In the genomic region with DNA sequence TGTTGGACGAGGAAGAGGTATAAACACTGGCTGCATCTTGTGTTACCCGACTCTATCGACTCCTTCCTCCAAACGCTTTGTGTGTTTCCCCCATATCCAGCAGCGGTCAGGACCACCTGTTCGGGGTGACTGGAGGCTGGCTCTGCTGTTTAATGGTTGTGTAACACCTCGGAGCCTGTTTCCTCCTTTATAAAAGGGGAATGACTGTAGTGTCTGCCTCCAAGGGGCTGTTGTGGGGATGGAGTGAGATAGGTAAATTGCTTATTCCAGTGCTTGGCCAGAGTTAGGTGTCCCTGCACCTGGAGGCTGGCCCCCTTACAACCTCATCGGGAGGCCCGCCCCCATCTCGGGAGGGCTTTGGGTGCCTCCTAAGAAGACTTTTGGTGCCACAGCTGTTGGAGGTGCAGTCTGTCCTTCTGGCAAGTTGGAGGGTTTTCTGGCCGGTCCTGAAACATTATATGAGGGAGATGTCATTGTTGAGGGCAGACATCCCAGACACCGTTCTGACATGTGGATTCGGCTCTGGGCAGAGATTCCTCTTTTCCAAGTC, we compare ENCODE assay signal across 8 cellular contexts. TPM values are rescaled to one million over a fixed set of nuclear protein-coding genes. Genes with fewer than 3 reads are reported as not detected.
DNase-seq lines count a peak whose midpoint lies in the region; ATAC-seq and TF ChIP-seq lines count a peak whose summit lies in the region.

No MANE protein-coding gene starts in this region.

- peak overlapping the region; percentile 76 for H3K4me3 ChIP-seq in epithelial cell of esophagus (ENCODE audit: low read length)

- TF ChIP-seq CTCF in epithelial cell of esophagus (IDR thresholded peaks at IDR 0.05; ENCODE audit: insufficient read depth, low read depth, low read length, missing control alignments): no peak
- TF ChIP-seq CTCF in osteocyte (IDR thresholded peaks at IDR 0.05): no peak

- no peaks in the 10 kb centered on the region for H3K9me3 Mint-ChIP-seq in osteocyte (ENCODE audit: unreplicated experiment)

- H3K27ac Mint-ChIP-seq in osteocyte (ENCODE audit: unreplicated experiment): peak overlapping the region; percentile 88

- peaks cover 2% of the 10 kb centered on the region for H3K36me3 Mint-ChIP-seq in osteocyte (ENCODE audit: unreplicated experiment)

- ATAC-seq in HG02938 (IDR thresholded peaks at IDR 0.05; ENCODE audit: unreplicated experiment): no peak

- peak; percentile 25 for DNase-seq in NCI-H2171 treated with DMSO at 0.1 percent for 48 hours (lab: John Stamatoyannopoulos, UW)
- no peak for DNase-seq in NCI-H2171 (lab: John Stamatoyannopoulos, UW)
- peak; percentile 32 for DNase-seq in RKO (ENCODE audit: low spot score)
- no peak for DNase-seq in epithelial cell of esophagus (ENCODE audit: low read depth)
- DNase-seq in osteocyte (ENCODE audit: extremely low spot score, unreplicated experiment): no peak
- no peak for DNase-seq in D341Med (ENCODE audit: low spot score)
- DNase-seq in stimulated activated CD4-positive, alpha-beta T cell treated with anti-CD3 and anti-CD28 coated beads, Interleukin-2, amount 100 ng/mL, for 48 hours: no peak

- peaks cover 45% of the 10 kb centered on the region for H3K4me1 Mint-ChIP-seq in osteocyte (ENCODE audit: unreplicated experiment)

- no peaks in the 10 kb centered on the region for H3K27me3 Mint-ChIP-seq in osteocyte (ENCODE audit: unreplicated experiment)

- H3K4me3 Mint-ChIP-seq in osteocyte (ENCODE audit: unreplicated experiment): peak overlapping the region; percentile 91

RNA-seq across cellular contexts. Expression of a gene that starts 1.1 kb away (rescaled TPM):
- 51.8 and 54.5 TPM in 2 replicates for total RNA-seq in osteocyte

RNA-seq across cellular contexts. Expression of a gene that starts 57.9 kb away (rescaled TPM):
- total RNA-seq in osteocyte: 10.0 and 11.8 TPM in 2 replicates

Comparison
In these comparisons a context has a peak if more than half of its experiments do, and no peak if none do; other contexts are left out.
1. DNase-seq: peak in NCI-H2171 treated with DMSO at 0.1 percent for 48 hours (single experiment) and RKO (single experiment); none in NCI-H2171 (single experiment), epithelial cell of esophagus (single experiment), osteocyte (single experiment), D341Med (single experiment) and stimulated activated CD4-positive, alpha-beta T cell treated with anti-CD3 and anti-CD28 coated beads, Interleukin-2, amount 100 ng/mL, for 48 hours (0 of 2).